In genomic region chr2:54208364-54209240, GRCh38 we compare ENCODE assay signal across 1 cellular context.
TF ChIP-seq lines count a peak whose summit lies in the region.

No MANE protein-coding gene starts in this region.

TF ChIP-seq in GM23338, 12 proteins besides CTCF, POLR2A, EP300 and RAD21 (continued from another document):
- no peak for TF ChIP-seq ZNF462 (CRISPR knock-in tag; IDR thresholded peaks at IDR 0.05)
